In genomic region chr16:85767569-85767968, GRCh38 we compare ENCODE assay signal across 12 cellular contexts. TPM values are rescaled to one million over a fixed set of nuclear protein-coding genes. Genes with fewer than 3 reads are reported as not detected.
DNase-seq lines count a peak whose midpoint lies in the region; ATAC-seq and TF ChIP-seq lines count a peak whose summit lies in the region.
"Had no signal": no experiment of that assay in that cellular context is flagged by ENCODE, and none has a peak within 500 bp of the region (broad histone marks: within the 10 kb centered on the region; RNA-seq: fewer than 3 reads in every experiment).

No MANE protein-coding gene starts in this region.

- dilution Hi-C loops in mammary epithelial cell (cut with HindIII; ENCODE audit: low sequenced_read_pairs): no loop called here

- H3K9me3 ChIP-seq in MG63 (no peaks in the 10 kb centered on the region), mammary epithelial cell (replicated peaks; ENCODE audit: insufficient read depth, low read length) (no peaks in the 10 kb centered on the region), lung (ENCODE audit: control insufficient read depth in 2 of 2, insufficient read depth in 1 of 2, low read length in 1 of 2) (no peaks in the 10 kb centered on the region), vagina (no peaks in the 10 kb centered on the region)
- H3K9me3 ChIP-seq: sigmoid colon had no signal

- peak overlapping the region; percentile 79 for H3K27ac ChIP-seq in mammary epithelial cell (ENCODE audit: insufficient read depth, low read depth, low read length)
- no peak overlapping the region for H3K27ac ChIP-seq in lung (ENCODE audit: low read depth in 1 of 2, low read length in 1 of 2)
- H3K27ac ChIP-seq in vagina: no peak overlapping the region
- H3K27ac ChIP-seq: sigmoid colon had no signal

- ATAC-seq in lung (ENCODE audit: insufficient read depth, low FRiP score): peak; percentile 59
- ATAC-seq in HG02763 (IDR thresholded peaks at IDR 0.05; ENCODE audit: unreplicated experiment): no peak

- CTCF ChIA-PET in mammary epithelial cell (lab: Charles Lee; ENCODE audit: low non-redundant PET): interaction anchor here (0.5 kb wide), 1 partner anchor 18 kb away, joined by 12 read pairs; no protein-coding TSS in a partner anchor

- H3K9ac ChIP-seq in mammary epithelial cell (ENCODE audit: insufficient read depth, low read length): no peak overlapping the region

- intact Hi-C loops in mammary epithelial cell (cut with micrococcal nuclease): loop anchor here (2.0 kb wide), 1 partner anchor 15 kb away; no protein-coding TSS in a partner anchor
- intact Hi-C loops in vagina (cut with DNase I): no loop called here

- no peak for TF ChIP-seq CTCF in AG10803 (conservative IDR thresholded peaks at IDR 0.05; ENCODE audit: low read length)
- no peak for TF ChIP-seq CTCF in mammary epithelial cell (conservative IDR thresholded peaks at IDR 0.05 in 1 of 2, IDR thresholded peaks at IDR 0.05 in 1 of 2; ENCODE audit: extremely low read depth in 1 of 2, insufficient read depth in 1 of 2, low read depth in 1 of 2, low read length in 2 of 2)
- TF ChIP-seq CTCF in lung (IDR thresholded peaks at IDR 0.05; ENCODE audit: control extremely low read depth, extremely low read depth): no peak
- no peak for TF ChIP-seq CTCF in vagina (IDR thresholded peaks at IDR 0.05)

- WGBS in mammary epithelial cell (ENCODE audit: low coverage, missing lambda C conversion rate): 0% methylated on average over 3 of the region's 7 CpGs
- WGBS in lung, 2 donors: 64 to 72% methylated on average over 7 of the region's 7 CpGs

- H4K20me1 ChIP-seq in mammary epithelial cell (ENCODE audit: insufficient read depth, low read length): no peaks in the 10 kb centered on the region

- no peaks in the 10 kb centered on the region for H3K27me3 ChIP-seq in MG63
- no peaks in the 10 kb centered on the region for H3K27me3 ChIP-seq in mammary epithelial cell (ENCODE audit: insufficient read depth, low read length)
- H3K27me3 ChIP-seq in lung (ENCODE audit: control insufficient read depth, insufficient read depth): no peaks in the 10 kb centered on the region
- no peaks in the 10 kb centered on the region for H3K27me3 ChIP-seq in vagina

- DNase-seq in AG10803 (ENCODE audit: low read depth): peak; percentile 91
- peak; percentile 80 for DNase-seq in MG63
- peak; percentile 92 for DNase-seq in mammary epithelial cell
- no peak for DNase-seq in lung (ENCODE audit: low spot score)
- DNase-seq in ecto neural progenitor cell (ENCODE audit: low spot score): no peak
- no peak for DNase-seq in NCI-H526 treated with DMSO at 0.1 percent for 48 hours (lab: John Stamatoyannopoulos, UW)
- no peak for DNase-seq in vagina (ENCODE audit: extremely low spot score in 2 of 2)
- DNase-seq: Kasumi-1; kidney; sigmoid colon; stimulated activated naive CD4-positive, alpha-beta T cell had no signal

- no TSS peak for BruUV-seq in mammary epithelial cell (replicated peaks; lab: Mats Ljungman, UMichigan)

- H3K36me3 ChIP-seq in MG63 (no peaks in the 10 kb centered on the region; the same call in 1 of the 2 replicates), mammary epithelial cell (ENCODE audit: insufficient read depth, low read length) (no peaks in the 10 kb centered on the region), lung (ENCODE audit: control insufficient read depth in 2 of 2, insufficient read depth in 2 of 2, low read length in 2 of 2) (no peaks in the 10 kb centered on the region), vagina (no peaks in the 10 kb centered on the region)

- H2AFZ ChIP-seq in mammary epithelial cell (ENCODE audit: low read depth, low read length): no peak overlapping the region

- no peaks in the 10 kb centered on the region for H3K79me2 ChIP-seq in mammary epithelial cell (ENCODE audit: insufficient read depth, low read length)

- TF ChIP-seq POLR2A in vagina (IDR thresholded peaks at IDR 0.05): no peak

- in situ Hi-C loops in mammary epithelial cell (cut with MboI; ENCODE audit: low sequenced_read_pairs in 2 of 2): loop anchor here in 1 of 2 donors (10.0 kb wide), 1 partner anchor 93 kb away; no protein-coding TSS in a partner anchor

- peak overlapping the region; percentile 28 for H3K4me2 ChIP-seq in mammary epithelial cell (ENCODE audit: insufficient read depth, low read depth, low read length)

- H3K4me3 ChIP-seq in AG10803 (ENCODE audit: low read length): no peak overlapping the region
- H3K4me3 ChIP-seq in MG63: no peak overlapping the region
- no peak overlapping the region for H3K4me3 ChIP-seq in mammary epithelial cell (replicated peaks in 1 of 3; ENCODE audit: insufficient read depth in 1 of 3, low read depth in 2 of 3, low read length in 3 of 3)
- no peak overlapping the region for H3K4me3 ChIP-seq in lung
- H3K4me3 ChIP-seq in vagina: no peak overlapping the region
- H3K4me3 ChIP-seq: sigmoid colon had no signal

- peaks cover 16% of the 10 kb centered on the region for H3K4me1 ChIP-seq in mammary epithelial cell (ENCODE audit: insufficient read depth, low read length)
- H3K4me1 ChIP-seq in lung (ENCODE audit: control insufficient read depth in 2 of 2, insufficient read depth in 2 of 2, low read length in 2 of 2): no peaks in the 10 kb centered on the region
- no peaks in the 10 kb centered on the region for H3K4me1 ChIP-seq in vagina
- H3K4me1 ChIP-seq: sigmoid colon had no signal

RNA-seq across cellular contexts. Expression of gene C16orf74, which starts 16.7 kb away (rescaled TPM):
- total RNA-seq in MG63 (2014; rRNA removed; shearing (Covaris generic); ENCODE audit: low replicate concordance): 4.6 and 8.7 TPM in 2 replicates
- total RNA-seq in mammary epithelial cell (100 to 1,000 TPM in 1 of 2 donors, 10 to 100 TPM in 1; 19.7 to 121 TPM), lung (1 to 10 TPM; 2.8 to 7.9 TPM), vagina (18.2 TPM)
- polyA plus RNA-seq in mammary epithelial cell (81.5 TPM), lung (1 to 10 TPM; 2.6 to 4.0 TPM)
- polyA minus RNA-seq in mammary epithelial cell: 37.0 TPM

RNA-seq across cellular contexts. Expression of gene EMC8, which starts 31.8 kb away (rescaled TPM):
- 37.7 and 46.4 TPM in 2 replicates for total RNA-seq in MG63 (2014; rRNA removed; shearing (Covaris generic); ENCODE audit: low replicate concordance)
- total RNA-seq in mammary epithelial cell: 10 to 100 TPM; 28.3 to 48.3 TPM
- 45.4 TPM for polyA plus RNA-seq in mammary epithelial cell
- 69.7 TPM for polyA minus RNA-seq in mammary epithelial cell
- 10 to 100 TPM; 14.8 to 26.8 TPM for total RNA-seq in lung
- 10 to 100 TPM; 10.5 to 20.1 TPM for polyA plus RNA-seq in lung
- total RNA-seq in vagina: 42.0 TPM

RNA-seq across cellular contexts. Expression of gene COX4I1, which starts 31.9 kb away (rescaled TPM):
- total RNA-seq in MG63 (2014; rRNA removed; shearing (Covaris generic); ENCODE audit: low replicate concordance): 673 and 682 TPM in 2 replicates
- total RNA-seq in mammary epithelial cell (100 to 1,000 TPM; 229 to 458 TPM), lung (100 to 1,000 TPM; 243 to 400 TPM), vagina (430 TPM)
- polyA plus RNA-seq in mammary epithelial cell (747 TPM), lung (1,000 to 10,000 TPM in 1 of 2 donors, 100 to 1,000 TPM in 1; 665 to 1,291 TPM)
- polyA minus RNA-seq in mammary epithelial cell: 445 TPM

Comparison
In these comparisons a context has a peak if more than half of its experiments do, and no peak if none do; other contexts are left out.
1. DNase-seq: peak in AG10803 (single experiment), MG63 (single experiment) and mammary epithelial cell (single experiment); none in lung (single experiment), ecto neural progenitor cell (single experiment), NCI-H526 treated with DMSO at 0.1 percent for 48 hours (single experiment) and vagina (0 of 2).